14 cellular contexts compared by ENCODE assay signal in genomic region chr18:74283255-74283554, GRCh38. TPM values are rescaled to one million over a fixed set of nuclear protein-coding genes. Genes with fewer than 3 reads are reported as not detected.
DNase-seq lines count a peak whose midpoint lies in the region; ATAC-seq, FAIRE-seq and TF ChIP-seq lines count a peak whose summit lies in the region.
"Had no signal": no experiment of that assay in that cellular context is flagged by ENCODE, and none has a peak within 500 bp of the region (broad histone marks: within the 10 kb centered on the region; RNA-seq: fewer than 3 reads in every experiment).

No MANE protein-coding gene starts in this region.

- H3K27me3 Mint-ChIP-seq in Caco-2 (ENCODE audit: insufficient read depth, unreplicated experiment) = no peaks in the 10 kb centered on the region

- FAIRE-seq in urothelium cell line (lab: Jason Lieb, UNC) = no peak
- FAIRE-seq: GM18507, TTC549 had no signal

- H3K36me3 Mint-ChIP-seq in Caco-2 (ENCODE audit: insufficient read depth, unreplicated experiment) = peaks cover 21% of the 10 kb centered on the region
- peaks cover 9% of the 10 kb centered on the region for H3K36me3 Mint-ChIP-seq in stimulated activated effector memory CD8-positive, alpha-beta T cell treated with anti-CD3 and anti-CD28 coated beads, Interleukin-12 subunit alpha, Interleukin-12 subunit beta, amount 100 ng/mL, for 72 hours
- H3K36me3 Mint-ChIP-seq: natural killer cell had no signal

- no TSS peak for BruUV-seq in Caco-2 (replicated peaks; lab: Mats Ljungman, UMichigan)

- peak; percentile 84 for ATAC-seq in stimulated activated effector memory CD8-positive, alpha-beta T cell treated with anti-CD3 and anti-CD28 coated beads, Interleukin-12 subunit alpha, Interleukin-12 subunit beta, amount 100 ng/mL, for 72 hours
- ATAC-seq: natural killer cell had no signal

- no peaks in the 10 kb centered on the region for H3K27me3 ChIP-seq in Caco-2 (replicated peaks; ENCODE audit: control insufficient read depth, insufficient read depth, low read length)
- no peaks in the 10 kb centered on the region for H3K27me3 ChIP-seq in OCI-LY1 (ENCODE audit: insufficient read depth, low read length)
- no peaks in the 10 kb centered on the region for H3K27me3 ChIP-seq in hepatocyte

- no peak overlapping the region for H2AFZ ChIP-seq in OCI-LY1 (ENCODE audit: low read length)
- H2AFZ ChIP-seq in hepatocyte = no peak overlapping the region

- H3K9ac ChIP-seq in OCI-LY1 (ENCODE audit: low read length) = peak overlapping the region; percentile 36

- H3K36me3 ChIP-seq in Caco-2 (ENCODE audit: control insufficient read depth, insufficient read depth, low read length) (no peaks in the 10 kb centered on the region; the same call in 1 of the 2 replicates), OCI-LY1 (ENCODE audit: insufficient read depth, low read length) (peaks cover 5% of the 10 kb centered on the region; the same call in 1 of the 2 replicates), hepatocyte (replicated peaks; ENCODE audit: insufficient read depth, low read depth) (no peaks in the 10 kb centered on the region)

- H4K20me1 ChIP-seq in OCI-LY1 (ENCODE audit: insufficient read depth, low read length) (no peaks in the 10 kb centered on the region), hepatocyte (ENCODE audit: insufficient read depth, poor library complexity, severe bottlenecking) (peaks cover 4% of the 10 kb centered on the region)

- H3K9me2 ChIP-seq in OCI-LY1 (ENCODE audit: low read depth, low read length) = no peaks in the 10 kb centered on the region
- no peaks in the 10 kb centered on the region for H3K9me2 ChIP-seq in hepatocyte (replicated peaks; ENCODE audit: insufficient read depth)

- WGBS in hepatocyte (ENCODE audit: low lambda C conversion rate, missing lambda C conversion rate) = 36% methylated on average over 5 of the region's 5 CpGs

- TF ChIP-seq CTCF in Caco-2 (IDR thresholded peaks at IDR 0.05; ENCODE audit: insufficient read depth in 1 of 2, low read depth in 1 of 2, low read length in 1 of 2, severe bottlenecking in 1 of 2, unreplicated experiment in 1 of 2) = no peak
- TF ChIP-seq CTCF in OCI-LY1 (IDR thresholded peaks at IDR 0.05; ENCODE audit: low read length) = no peak
- TF ChIP-seq CTCF in hepatocyte (IDR thresholded peaks at IDR 0.05; ENCODE audit: poor library complexity) = no peak

- intact Hi-C loops in Caco-2 (cut with micrococcal nuclease; ENCODE audit: unreplicated experiment) = no loop called here

- POLR2A ChIA-PET in Caco-2 (lab: Charles Lee) = interaction anchor here (0.5 kb wide), 1 partner anchor 58 kb away, joined by 3 read pairs; no protein-coding TSS in a partner anchor

- H3K4me1 Mint-ChIP-seq in Caco-2 (ENCODE audit: low read depth, unreplicated experiment) = peaks cover 33% of the 10 kb centered on the region
- H3K4me1 Mint-ChIP-seq in stimulated activated effector memory CD8-positive, alpha-beta T cell treated with anti-CD3 and anti-CD28 coated beads, Interleukin-12 subunit alpha, Interleukin-12 subunit beta, amount 100 ng/mL, for 72 hours = peaks cover 43% of the 10 kb centered on the region

- H3K4me2 ChIP-seq in OCI-LY1 (ENCODE audit: low read length) (peak overlapping the region; percentile 41), hepatocyte (peak overlapping the region; percentile 63)

- CTCF ChIA-PET in Caco-2 (lab: Charles Lee) = no interaction called here

- 0 out of 2 replicates have a peak, but pooled peaks cover 9% of the 10 kb centered on the region for H3F3A ChIP-seq in OCI-LY1 (ENCODE audit: insufficient read depth, low read length)

- peaks cover 25% of the 10 kb centered on the region for H3K4me1 ChIP-seq in Caco-2
- H3K4me1 ChIP-seq in OCI-LY1 (ENCODE audit: insufficient read depth, low read length, severe bottlenecking) = peaks cover 73% of the 10 kb centered on the region
- H3K4me1 ChIP-seq in hepatocyte (ENCODE audit: insufficient read depth) = peaks cover 52% of the 10 kb centered on the region

- DNase-seq in Caco-2 (no peak), hepatocyte (ENCODE audit: low spot score) (no peak), GF-D8 (lab: John Stamatoyannopoulos, UW) (no peak), urothelium cell line (ENCODE audit: low spot score) (no peak), NCI-H1105 (lab: John Stamatoyannopoulos, UW) (no peak)
- DNase-seq in stimulated activated effector memory CD8-positive, alpha-beta T cell treated with anti-CD3 and anti-CD28 coated beads, Interleukin-12 subunit alpha, Interleukin-12 subunit beta, amount 100 ng/mL, for 72 hours (ENCODE audit: low spot score in 2 of 2) = peak in 1 of 2 donors; percentile 26
- DNase-seq: immature natural killer cell, MV-4-11, natural killer cell had no signal

- H3K27ac ChIP-seq in OCI-LY1 (ENCODE audit: low read depth, low read length, poor library complexity, severe bottlenecking) (peak overlapping the region; percentile 95), hepatocyte (peak overlapping the region; percentile 88)

- peak overlapping the region; percentile 93 for H3K27ac Mint-ChIP-seq in Caco-2 (ENCODE audit: unreplicated experiment)
- peak overlapping the region; percentile 86 for H3K27ac Mint-ChIP-seq in stimulated activated effector memory CD8-positive, alpha-beta T cell treated with anti-CD3 and anti-CD28 coated beads, Interleukin-12 subunit alpha, Interleukin-12 subunit beta, amount 100 ng/mL, for 72 hours

- H3K79me2 ChIP-seq in OCI-LY1 (ENCODE audit: insufficient read depth, low read length) = peaks cover 33% of the 10 kb centered on the region
- peaks cover 94% of the 10 kb centered on the region for H3K79me2 ChIP-seq in hepatocyte

- H3K9me3 ChIP-seq in Caco-2 (no peaks in the 10 kb centered on the region), OCI-LY1 (ENCODE audit: low read length) (no peaks in the 10 kb centered on the region), hepatocyte (ENCODE audit: low read depth) (no peaks in the 10 kb centered on the region)

- H3K4me3 Mint-ChIP-seq in Caco-2 (ENCODE audit: unreplicated experiment) = peak overlapping the region; percentile 64
- H3K4me3 Mint-ChIP-seq in stimulated activated effector memory CD8-positive, alpha-beta T cell treated with anti-CD3 and anti-CD28 coated beads, Interleukin-12 subunit alpha, Interleukin-12 subunit beta, amount 100 ng/mL, for 72 hours = peak overlapping the region; percentile 40
- H3K4me3 Mint-ChIP-seq: immature natural killer cell, natural killer cell had no signal

- H3K4me3 ChIP-seq in Caco-2 (ENCODE audit: low read depth, low read length) (no peak overlapping the region), OCI-LY1 (ENCODE audit: low read depth, low read length, poor library complexity, severe bottlenecking) (peak overlapping the region; percentile 14), hepatocyte (no peak overlapping the region)

- H3K9me3 Mint-ChIP-seq in Caco-2 (ENCODE audit: unreplicated experiment) = no peaks in the 10 kb centered on the region
- H3K9me3 Mint-ChIP-seq in stimulated activated effector memory CD8-positive, alpha-beta T cell treated with anti-CD3 and anti-CD28 coated beads, Interleukin-12 subunit alpha, Interleukin-12 subunit beta, amount 100 ng/mL, for 72 hours = no peaks in the 10 kb centered on the region
- H3K9me3 Mint-ChIP-seq: immature natural killer cell, natural killer cell had no signal

RNA-seq across cellular contexts. Expression of gene CYB5A, which starts 8.6 kb away (rescaled TPM):
- 103 and 105 TPM in 2 replicates for total RNA-seq in Caco-2 (2022)
- total RNA-seq in hepatocyte = 259 and 273 TPM in 2 replicates
- polyA plus RNA-seq in hepatocyte = 358 and 457 TPM in 2 replicates

RNA-seq across cellular contexts. Expression of gene C18orf63, which starts 32.4 kb away (rescaled TPM):
- total RNA-seq in Caco-2 (2022) = 0.07 TPM in 1 of 2 replicates, not detected in the other
- total RNA-seq in hepatocyte = not detected in 2 replicates
- polyA plus RNA-seq in hepatocyte = not detected in 2 replicates
- total RNA-seq: cardiac septum, esophagus mucosa, natural killer cell had no signal
- polyA plus RNA-seq: immature natural killer cell had no signal
